In the genomic region with DNA sequence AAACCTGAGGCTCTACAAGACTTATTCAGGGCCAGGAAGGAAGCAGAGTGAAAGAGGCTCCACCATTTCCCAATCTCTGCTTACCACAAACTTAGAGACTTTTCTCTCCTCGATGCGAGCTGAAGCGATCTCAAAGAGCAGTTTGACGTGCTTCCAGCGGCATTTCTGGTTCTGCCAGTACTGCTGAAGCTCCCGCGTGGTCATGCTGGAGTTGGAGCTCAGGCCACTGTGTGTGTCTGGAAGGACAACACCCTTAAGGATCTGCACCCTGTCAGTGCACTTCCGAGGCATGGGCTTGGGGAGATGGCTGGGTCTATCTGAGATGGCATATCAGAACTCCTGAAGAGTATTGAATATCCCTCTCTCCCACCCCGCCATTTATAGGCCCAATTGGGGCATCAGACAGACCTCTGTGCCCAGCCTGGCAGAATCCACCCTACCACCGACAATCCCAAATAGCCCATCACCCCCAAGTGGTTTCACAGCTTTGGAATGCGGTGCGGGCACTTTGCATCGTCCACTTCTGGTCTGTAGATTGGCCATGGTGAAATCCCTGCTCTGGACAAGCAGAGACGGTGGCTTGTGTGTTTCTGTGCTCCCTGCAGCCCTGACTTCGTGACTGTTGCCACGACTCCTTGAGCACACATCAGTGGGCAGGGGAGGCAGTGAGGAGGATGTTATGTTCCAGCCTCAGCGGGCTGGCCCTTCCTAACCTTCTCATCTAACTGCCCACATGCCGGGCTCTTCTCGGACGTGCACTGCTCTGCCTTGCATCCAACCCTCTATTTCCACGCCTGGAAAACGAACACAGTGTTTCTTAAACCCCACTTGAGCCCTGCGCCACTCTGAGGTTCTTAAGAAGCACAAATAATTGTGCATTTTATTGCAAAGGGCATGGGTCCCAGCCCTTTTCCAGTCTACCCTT, we compare ENCODE assay signal across 26 cellular contexts. TPM values are rescaled to one million over a fixed set of nuclear protein-coding genes. Genes with fewer than 3 reads are reported as not detected.
DNase-seq lines count a peak whose midpoint lies in the region; ATAC-seq and TF ChIP-seq lines count a peak whose summit lies in the region.
"Had no signal": no experiment of that assay in that cellular context is flagged by ENCODE, and none has a peak within 500 bp of the region (broad histone marks: within the 10 kb centered on the region; RNA-seq: fewer than 3 reads in every experiment).

No MANE protein-coding gene starts in this region.

- peaks cover 45% of the 10 kb centered on the region for H3K4me1 Mint-ChIP-seq in CD8-positive, alpha-beta T cell (ENCODE audit: low read depth)
- peaks cover 14 to 26% (median 24%) of the 10 kb centered on the region in 3 donors for H3K4me1 Mint-ChIP-seq in IgD-negative memory B cell

- peaks cover 52% of the 10 kb centered on the region for H3K36me3 ChIP-seq in CD8-positive, alpha-beta T cell (ENCODE audit: insufficient read depth, low read length)
- H3K36me3 ChIP-seq: SJSA1, thyroid gland had no signal

- peaks cover 10% of the 10 kb centered on the region for H3K9me3 ChIP-seq in CD8-positive, alpha-beta T cell (ENCODE audit: low read length)
- H3K9me3 ChIP-seq: thyroid gland had no signal

- ATAC-seq in CD8-positive, alpha-beta T cell, result no peak
- ATAC-seq: natural killer cell; stimulated activated naive CD8-positive, alpha-beta T cell treated with anti-CD3 and anti-CD28 coated beads, Interleukin-15, Interleukin-2, amounts not matched to agents 100 U/mL and 50 U/mL, for 24 hours had no signal

- no peaks in the 10 kb centered on the region for H3K27me3 ChIP-seq in CD8-positive, alpha-beta T cell (ENCODE audit: insufficient read depth, low read length)
- H3K27me3 ChIP-seq: SJSA1, thyroid gland had no signal

- H3K9me3 Mint-ChIP-seq in CD8-positive, alpha-beta T cell, result peaks cover 7% of the 10 kb centered on the region
- peaks cover 2 to 7% (median 2%) of the 10 kb centered on the region in 3 donors for H3K9me3 Mint-ChIP-seq in IgD-negative memory B cell

- no peak for TF ChIP-seq CTCF in CD8-positive, alpha-beta T cell (IDR thresholded peaks at IDR 0.05)

- no peak overlapping the region for H3K27ac ChIP-seq in CD8-positive, alpha-beta T cell (ENCODE audit: low read depth, low read length)
- no peak overlapping the region for H3K27ac ChIP-seq in epithelial cell of prostate
- H3K27ac ChIP-seq: dorsolateral prefrontal cortex, esophagus muscularis mucosa, SJSA1, skin epidermis, thyroid gland had no signal

- H3K4me3 Mint-ChIP-seq in CD8-positive, alpha-beta T cell, result no peak overlapping the region
- peak overlapping the region in 2 of 4 donors; percentile 12 to 62 for H3K4me3 Mint-ChIP-seq in IgD-negative memory B cell
- H3K4me3 Mint-ChIP-seq: activated T-helper 1 cell treated with anti-CD3 and anti-CD28 coated beads, Interleukin-12 subunit alpha, Interleukin-12 subunit beta, Interleukin-2, Interleukin-4 antibody, amounts not matched to agents 30 ng/mL and 10 ng/mL and 1 ng/mL, durations not matched to agents 14 hours and 24 hours and 36 hours; natural killer cell had no signal

- peaks cover 32% of the 10 kb centered on the region for H3K4me1 ChIP-seq in CD8-positive, alpha-beta T cell (ENCODE audit: insufficient read depth, low read length)
- H3K4me1 ChIP-seq: Caco-2, esophagus muscularis mucosa, SJSA1, thyroid gland had no signal

- H3K36me3 Mint-ChIP-seq in CD8-positive, alpha-beta T cell, result peaks cover 87% of the 10 kb centered on the region
- peaks cover 23% of the 10 kb centered on the region for H3K36me3 Mint-ChIP-seq in IgD-negative memory B cell

- DNase-seq in CD8-positive, alpha-beta T cell, result no peak
- DNase-seq in epithelial cell of prostate (ENCODE audit: low read depth, low spot score) (peak; percentile 18), posterior vena cava (ENCODE audit: low spot score) (peak; percentile 51), hypothalamus (lab: John Stamatoyannopoulos, UW) (no peak), NCI-H1436 (lab: John Stamatoyannopoulos, UW) (no peak), NCI-H1417 (lab: John Stamatoyannopoulos, UW) (no peak)
- DNase-seq: AML-193; amygdala; Caco-2; caudate nucleus; HCEC 1CT; natural killer cell; NCI-H1105; NCI-H2107; NCI-H524; stimulated activated naive CD8-positive, alpha-beta T cell treated with anti-CD3 and anti-CD28 coated beads, Interleukin-15, Interleukin-2, amounts not matched to agents 100 U/mL and 50 U/mL, for 24 hours had no signal

- CTCF ChIA-PET in CD8-positive, alpha-beta T cell (lab: Charles Lee), result interaction anchor here (1.0 to 6.3 kb wide), 3 partner anchors 10 to 130 kb away, joined by 4 to 111 read pairs (median 4); no protein-coding TSS in a partner anchor

- no peaks in the 10 kb centered on the region for H3K27me3 Mint-ChIP-seq in CD8-positive, alpha-beta T cell (ENCODE audit: low read depth)
- H3K27me3 Mint-ChIP-seq in IgD-negative memory B cell, result peaks cover 2% of the 10 kb centered on the region

- intact Hi-C loops in CD8-positive, alpha-beta T cell (cut with DNase I, micrococcal nuclease), result no loop called here
- intact Hi-C loops in posterior vena cava (cut with DNase I), result no loop called here

- POLR2A ChIA-PET in CD8-positive, alpha-beta T cell (lab: Charles Lee), result interaction anchor here (1.9 kb wide), 1 partner anchor 65 kb away, joined by 6 read pairs; a partner anchor contains a TSS

- peak overlapping the region; percentile 70 for H3K27ac Mint-ChIP-seq in CD8-positive, alpha-beta T cell
- H3K27ac Mint-ChIP-seq in IgD-negative memory B cell, result peak overlapping the region in 2 of 3 donors; percentile 14 to 57
- H3K27ac Mint-ChIP-seq: activated T-helper 1 cell treated with anti-CD3 and anti-CD28 coated beads, Interleukin-12 subunit alpha, Interleukin-12 subunit beta, Interleukin-2, Interleukin-4 antibody, amounts not matched to agents 30 ng/mL and 10 ng/mL and 1 ng/mL, durations not matched to agents 14 hours and 24 hours and 36 hours; progenitor cell of endocrine pancreas had no signal

- no peak overlapping the region for H3K4me3 ChIP-seq in CD8-positive, alpha-beta T cell (ENCODE audit: low read depth, low read length)
- H3K4me3 ChIP-seq: dorsolateral prefrontal cortex, esophagus muscularis mucosa, SJSA1, skin epidermis, thyroid gland had no signal

RNA-seq across cellular contexts. Expression of a gene that starts 5.2 kb away (rescaled TPM):
- 10 to 100 TPM; 18.6 to 20.1 TPM for total RNA-seq in CD8-positive, alpha-beta T cell
- 44.6 TPM for polyA plus RNA-seq in IgD-negative memory B cell
- 1 to 10 TPM; 1.8 to 2.7 TPM for total RNA-seq in posterior vena cava
- total RNA-seq: Caco-2, kidney epithelial cell, LHCN-M2, progenitor cell of endocrine pancreas, SJSA1 had no signal

RNA-seq across cellular contexts. Expression of a gene that starts 17.5 kb away (rescaled TPM):
- total RNA-seq in CD8-positive, alpha-beta T cell, result under 1 TPM; 0.86 to 0.90 TPM
- 0.86 TPM for polyA plus RNA-seq in IgD-negative memory B cell
- 1 to 10 TPM; 2.9 to 4.5 TPM for total RNA-seq in posterior vena cava
- total RNA-seq: progenitor cell of endocrine pancreas had no signal

Comparison
In these comparisons a context has a peak if more than half of its experiments do, and no peak if none do; other contexts are left out.
1. DNase-seq: peak in epithelial cell of prostate (single experiment) and posterior vena cava (single experiment); none in CD8-positive, alpha-beta T cell (0 of 7), hypothalamus (0 of 51), NCI-H1436 (single experiment) and NCI-H1417 (0 of 3).
2. RNA of a gene that starts 5.2 kb away (total RNA-seq): 18.6 to 20.1 TPM in CD8-positive, alpha-beta T cell; 1.8 to 2.7 TPM in posterior vena cava; every median in the first group is over 4 times any median in the second.